In genomic region chr2:212147921-212148513, GRCh38 we compare ENCODE assay signal across 11 cellular contexts.
DNase-seq lines count a peak whose midpoint lies in the region; ATAC-seq and TF ChIP-seq lines count a peak whose summit lies in the region.
"Had no signal": no experiment of that assay in that cellular context is flagged by ENCODE, and none has a peak within 500 bp of the region (broad histone marks: within the 10 kb centered on the region; RNA-seq: fewer than 3 reads in every experiment).

No MANE protein-coding gene starts in this region.

- no peak overlapping the region for H3K4me2 ChIP-seq in GM23248 (ENCODE audit: unreplicated experiment)

- H3F3A ChIP-seq in GM23248 (ENCODE audit: insufficient read depth), result no peaks in the 10 kb centered on the region

- no peaks in the 10 kb centered on the region for H3K27me3 ChIP-seq in GM23248 (replicated peaks; ENCODE audit: insufficient read depth)
- H3K27me3 ChIP-seq in left lung, result no peaks in the 10 kb centered on the region
- no peaks in the 10 kb centered on the region for H3K27me3 ChIP-seq in MG63

- no peaks in the 10 kb centered on the region for H3K36me3 Mint-ChIP-seq in activated naive CD4-positive, alpha-beta T cell treated with anti-CD3 and anti-CD28 coated beads, Interleukin-2, amount 50 U/mL, for 72 hours

- TF ChIP-seq CTCF in AG09309 (IDR thresholded peaks at IDR 0.05; ENCODE audit: control insufficient read depth, insufficient read depth, low read depth, low read length, missing control alignments) (peak; percentile 22), left lung (IDR thresholded peaks at IDR 0.05) (peak in 1 of 2 donors; percentile 37)

- H3K9ac ChIP-seq in GM23248, result no peak overlapping the region

- H3K9me3 ChIP-seq in GM23248 (ENCODE audit: low read depth) (no peaks in the 10 kb centered on the region), left lung (no peaks in the 10 kb centered on the region), MG63 (no peaks in the 10 kb centered on the region)

- H2AFZ ChIP-seq in GM23248, result no peak overlapping the region

- H3K9me3 Mint-ChIP-seq in activated naive CD4-positive, alpha-beta T cell treated with anti-CD3 and anti-CD28 coated beads, Interleukin-2, amount 50 U/mL, for 72 hours, result peaks cover 6 to 9% of the 10 kb centered on the region in 2 donors

- no peak overlapping the region for H3K27ac ChIP-seq in GM23248
- no peak overlapping the region for H3K27ac ChIP-seq in left lung

- no peaks in the 10 kb centered on the region for H3K79me2 ChIP-seq in GM23248 (ENCODE audit: insufficient read depth)

- H4K20me1 ChIP-seq in GM23248 (ENCODE audit: insufficient read depth), result no peaks in the 10 kb centered on the region

- H3K36me3 ChIP-seq in GM23248 (ENCODE audit: low read depth), result no peaks in the 10 kb centered on the region
- H3K36me3 ChIP-seq in left lung, result no peaks in the 10 kb centered on the region
- no peaks in the 10 kb centered on the region for H3K36me3 ChIP-seq in MG63

- H3K4me1 ChIP-seq in GM23248 (ENCODE audit: insufficient read depth) (peaks cover 10% of the 10 kb centered on the region; the same call in 1 of the 2 replicates), left lung (no peaks in the 10 kb centered on the region)

- intact Hi-C loops in left lung (cut with DNase I), result no loop called here

- H3K9me2 ChIP-seq in GM23248 (ENCODE audit: insufficient read depth), result no peaks in the 10 kb centered on the region

- H3K4me3 ChIP-seq in AG09309 (ENCODE audit: control insufficient read depth, low read depth, low read length) (no peak overlapping the region), GM23248 (no peak overlapping the region), left lung (no peak overlapping the region), MG63 (no peak overlapping the region)

- WGBS in GM23248 (ENCODE audit: low coverage in 1 of 2, low lambda C conversion rate in 2 of 2, missing lambda C conversion rate in 2 of 2), 2 experiments, result 22% methylated on average over 2 of the region's 2 CpGs

- ATAC-seq in HG03460 (IDR thresholded peaks at IDR 0.05; ENCODE audit: unreplicated experiment) (no peak), left lung (no peak)
- ATAC-seq in activated naive CD4-positive, alpha-beta T cell treated with anti-CD3 and anti-CD28 coated beads, Interleukin-2, amount 50 U/mL, for 72 hours, result no peak

- no peak overlapping the region for H3K27ac Mint-ChIP-seq in activated naive CD4-positive, alpha-beta T cell treated with anti-CD3 and anti-CD28 coated beads, Interleukin-2, amount 50 U/mL, for 72 hours

- DNase-seq in AG09309 (ENCODE audit: low read depth) (no peak), GM23248 (peak; percentile 50), amniotic epithelial cell (ENCODE audit: low read depth) (peak; percentile 13), kidney tubule cell (ENCODE audit: low spot score) (peak; percentile 13), left lung (no peak), MG63 (no peak)
- DNase-seq in activated naive CD4-positive, alpha-beta T cell treated with anti-CD3 and anti-CD28 coated beads, Interleukin-2, amount 50 U/mL, for 72 hours (ENCODE audit: low spot score in 2 of 2), result no peak
- DNase-seq: NCI-H2029 treated with DMSO at 0.1 percent for 48 hours; nucleus accumbens; stimulated activated naive CD4-positive, alpha-beta T cell treated with Interleukin-2 at 50 U/mL for 16 hours had no signal

- in situ Hi-C loops in GM23248 (cut with MboI), result no loop called here

Comparison
In these comparisons a context has a peak if more than half of its experiments do, and no peak if none do; other contexts are left out.
1. DNase-seq: peak in GM23248 (single experiment), amniotic epithelial cell (single experiment) and kidney tubule cell (single experiment); none in AG09309 (single experiment), activated naive CD4-positive, alpha-beta T cell treated with anti-CD3 and anti-CD28 coated beads, Interleukin-2, amount 50 U/mL, for 72 hours (0 of 2), left lung (0 of 2) and MG63 (single experiment).